Comparison of ENCODE assay signal across 15 cellular contexts in genomic region chr12:92224685-92225331, GRCh38.
DNase-seq lines count a peak whose midpoint lies in the region; ATAC-seq and TF ChIP-seq lines count a peak whose summit lies in the region.
"Had no signal": no experiment of that assay in that cellular context is flagged by ENCODE, and none has a peak within 500 bp of the region (broad histone marks: within the 10 kb centered on the region; RNA-seq: fewer than 3 reads in every experiment).

No MANE protein-coding gene starts in this region.

- no peak for TF ChIP-seq CTCF in BE2C (IDR thresholded peaks at IDR 0.05; ENCODE audit: low read depth, low read length)
- TF ChIP-seq CTCF in choroid plexus epithelial cell (conservative IDR thresholded peaks at IDR 0.05; ENCODE audit: low read depth, low read length): no peak
- no peak for TF ChIP-seq CTCF in mesothelial cell of epicardium (IDR thresholded peaks at IDR 0.05; ENCODE audit: unreplicated experiment)

- ATAC-seq in stimulated activated naive B cell treated with anti-CD40 and anti-IgM and Interleukin-4, amounts not matched to agents 10 μg/mL and 1 μg/mL and 100 μg/mL, for 72 hours (replicated peaks): no peak

- H3K36me3 ChIP-seq in BE2C: no peaks in the 10 kb centered on the region
- no peaks in the 10 kb centered on the region for H3K36me3 ChIP-seq in HUES6 (ENCODE audit: control insufficient read depth, insufficient read depth, low read length)
- H3K36me3 ChIP-seq: HAP-1, lower lobe of right lung, suprapubic skin had no signal

- peaks cover 5% of the 10 kb centered on the region for H3K4me1 ChIP-seq in BE2C
- H3K4me1 ChIP-seq in HUES6 (ENCODE audit: control insufficient read depth, insufficient read depth, low read length): peaks cover 19% of the 10 kb centered on the region
- H3K4me1 ChIP-seq: HAP-1, lower lobe of right lung had no signal

- no peaks in the 10 kb centered on the region for H3K9me3 Mint-ChIP-seq in stimulated activated naive B cell treated with anti-CD40 and anti-IgM and Interleukin-4, amounts not matched to agents 10 μg/mL and 1 μg/mL and 100 μg/mL, for 72 hours
- H3K9me3 Mint-ChIP-seq in mesothelial cell of epicardium: no peaks in the 10 kb centered on the region
- H3K9me3 Mint-ChIP-seq: CD4-positive, alpha-beta memory T cell had no signal

- H3K27me3 Mint-ChIP-seq in stimulated activated naive B cell treated with anti-CD40 and anti-IgM and Interleukin-4, amounts not matched to agents 10 μg/mL and 1 μg/mL and 100 μg/mL, for 72 hours: no peaks in the 10 kb centered on the region
- H3K27me3 Mint-ChIP-seq in mesothelial cell of epicardium (ENCODE audit: low read depth): no peaks in the 10 kb centered on the region
- H3K27me3 Mint-ChIP-seq: CD4-positive, alpha-beta memory T cell had no signal

- H3K9me3 ChIP-seq in BE2C: no peaks in the 10 kb centered on the region
- H3K9me3 ChIP-seq in HUES6 (ENCODE audit: control insufficient read depth, insufficient read depth, low read depth, low read length): no peaks in the 10 kb centered on the region
- H3K9me3 ChIP-seq: HAP-1, lower lobe of right lung, suprapubic skin had no signal

- peak overlapping the region; percentile 4; the same call in 1 of the 2 replicates for H3K27ac ChIP-seq in HUES6 (ENCODE audit: low read depth, low read length)
- H3K27ac ChIP-seq: lower lobe of right lung, suprapubic skin had no signal

- DNase-seq in BE2C (peak; percentile 56), choroid plexus epithelial cell (ENCODE audit: low read depth) (peak; percentile 43), lung microvascular endothelial cell (ENCODE audit: low read depth in 2 of 2) (peak; percentile 32 to 73), NCI-H82 (lab: John Stamatoyannopoulos, UW) (no peak), SKM-1 treated with dmso at 0.1 percent for 144 hours (lab: John Stamatoyannopoulos, UW; ENCODE audit: unreplicated experiment) (no peak), mesothelial cell of epicardium (ENCODE audit: low spot score in 2 of 2, unreplicated experiment in 2 of 2) (no peak)
- DNase-seq in stimulated activated naive B cell treated with anti-CD40 and anti-IgM and Interleukin-4, amounts not matched to agents 10 μg/mL and 1 μg/mL and 100 μg/mL, for 72 hours: no peak
- DNase-seq: CD4-positive, alpha-beta memory T cell; effector memory CD4-positive, alpha-beta T cell; lower lobe of right lung; NCI-H510A treated with DMSO at 0.1 percent for 48 hours; stimulated activated CD4-positive, alpha-beta T cell treated with anti-CD3 and anti-CD28 coated beads, Interleukin-12 subunit alpha, Interleukin-12 subunit beta, amount 100 ng/mL, for 4 hours had no signal

- H3K9ac ChIP-seq in HUES6 (ENCODE audit: low read length): no peak overlapping the region

- H3K27me3 ChIP-seq in BE2C (no peaks in the 10 kb centered on the region), HUES6 (ENCODE audit: control insufficient read depth, insufficient read depth, low read length) (no peaks in the 10 kb centered on the region)
- H3K27me3 ChIP-seq: suprapubic skin had no signal

- H3K4me3 Mint-ChIP-seq in stimulated activated naive B cell treated with anti-CD40 and anti-IgM and Interleukin-4, amounts not matched to agents 10 μg/mL and 1 μg/mL and 100 μg/mL, for 72 hours: no peak overlapping the region
- H3K4me3 Mint-ChIP-seq in mesothelial cell of epicardium: no peak overlapping the region
- H3K4me3 Mint-ChIP-seq: CD4-positive, alpha-beta memory T cell had no signal

- H3K4me1 Mint-ChIP-seq in stimulated activated naive B cell treated with anti-CD40 and anti-IgM and Interleukin-4, amounts not matched to agents 10 μg/mL and 1 μg/mL and 100 μg/mL, for 72 hours: peaks cover 5 to 7% of the 10 kb centered on the region in 2 donors
- H3K4me1 Mint-ChIP-seq in mesothelial cell of epicardium: peaks cover 16% of the 10 kb centered on the region

- no peaks in the 10 kb centered on the region for H3K36me3 Mint-ChIP-seq in stimulated activated naive B cell treated with anti-CD40 and anti-IgM and Interleukin-4, amounts not matched to agents 10 μg/mL and 1 μg/mL and 100 μg/mL, for 72 hours
- no peaks in the 10 kb centered on the region for H3K36me3 Mint-ChIP-seq in mesothelial cell of epicardium
- H3K36me3 Mint-ChIP-seq: CD4-positive, alpha-beta memory T cell had no signal

- H3K4me3 ChIP-seq in BE2C (ENCODE audit: low read depth, low read length): no peak overlapping the region; the same call in 1 of the 2 replicates
- no peak overlapping the region for H3K4me3 ChIP-seq in HUES6 (ENCODE audit: low read depth, low read length)
- H3K4me3 ChIP-seq in choroid plexus epithelial cell (ENCODE audit: low read depth, low read length): no peak overlapping the region
- H3K4me3 ChIP-seq: HAP-1, lower lobe of right lung, suprapubic skin had no signal

- no peak overlapping the region for H3K27ac Mint-ChIP-seq in stimulated activated naive B cell treated with anti-CD40 and anti-IgM and Interleukin-4, amounts not matched to agents 10 μg/mL and 1 μg/mL and 100 μg/mL, for 72 hours
- H3K27ac Mint-ChIP-seq in mesothelial cell of epicardium: no peak overlapping the region
- H3K27ac Mint-ChIP-seq: CD4-positive, alpha-beta memory T cell had no signal

Comparison
In these comparisons a context has a peak if more than half of its experiments do, and no peak if none do; other contexts are left out.
1. DNase-seq: peak in BE2C (single experiment), choroid plexus epithelial cell (single experiment) and lung microvascular endothelial cell (2 of 2); none in NCI-H82 (single experiment), stimulated activated naive B cell treated with anti-CD40 and anti-IgM and Interleukin-4, amounts not matched to agents 10 μg/mL and 1 μg/mL and 100 μg/mL, for 72 hours (single experiment), SKM-1 treated with dmso at 0.1 percent for 144 hours (single experiment) and mesothelial cell of epicardium (0 of 2).